8 cellular contexts compared by ENCODE assay signal in genomic region chr2:72148975-72149555, GRCh38. TPM values are rescaled to one million over a fixed set of nuclear protein-coding genes. Genes with fewer than 3 reads are reported as not detected.
DNase-seq lines count a peak whose midpoint lies in the region; ATAC-seq and TF ChIP-seq lines count a peak whose summit lies in the region.

No MANE protein-coding gene starts in this region.

- H3K27me3 ChIP-seq in AG04450 (ENCODE audit: control insufficient read depth, insufficient read depth, low read length) (peaks cover 82% of the 10 kb centered on the region), HAP-1 (ENCODE audit: low read depth) (peaks cover 12% of the 10 kb centered on the region)

- no peaks in the 10 kb centered on the region for H3K9me3 Mint-ChIP-seq in activated CD4-positive, alpha-beta memory T cell treated with anti-CD3 and anti-CD28 coated beads for 36 hours
- peaks cover 6% of the 10 kb centered on the region for H3K9me3 Mint-ChIP-seq in nephron progenitor cell

- peaks cover 59% of the 10 kb centered on the region for H3K27me3 Mint-ChIP-seq in activated CD4-positive, alpha-beta memory T cell treated with anti-CD3 and anti-CD28 coated beads for 36 hours
- peaks cover 95% of the 10 kb centered on the region for H3K27me3 Mint-ChIP-seq in nephron progenitor cell (ENCODE audit: low read depth, poor library complexity)

- DNase-seq in AG04450 (ENCODE audit: low read depth, low spot score) (no peak), HAP-1 (ENCODE audit: low spot score in 2 of 2) (peak; percentile 33 to 62), fibroblast of villous mesenchyme (ENCODE audit: low read depth) (peak; percentile 17), nephron progenitor cell (peak; percentile 63)
- peak; percentile 43 for DNase-seq in activated CD4-positive, alpha-beta memory T cell treated with anti-CD3 and anti-CD28 coated beads for 36 hours

- H3K36me3 ChIP-seq in HAP-1 (replicated peaks): no peaks in the 10 kb centered on the region

- H3K36me3 Mint-ChIP-seq in activated CD4-positive, alpha-beta memory T cell treated with anti-CD3 and anti-CD28 coated beads for 36 hours: peaks cover 1% of the 10 kb centered on the region
- no peaks in the 10 kb centered on the region for H3K36me3 Mint-ChIP-seq in nephron progenitor cell (ENCODE audit: low read depth)

- intact Hi-C loops in activated CD4-positive, alpha-beta memory T cell treated with anti-CD3 and anti-CD28 coated beads for 36 hours (cut with micrococcal nuclease): loop anchor here (5.0 to 10.0 kb wide), 2 partner anchors 596 to 768 kb away; partner anchors contain the start of gene EMX1

- TF ChIP-seq CTCF in AG04450 (IDR thresholded peaks at IDR 0.05; ENCODE audit: low read depth, low read length): no peak
- TF ChIP-seq CTCF in fibroblast of villous mesenchyme (IDR thresholded peaks at IDR 0.05; ENCODE audit: insufficient read depth, low read depth, low read length): no peak
- TF ChIP-seq CTCF in nephron progenitor cell (IDR thresholded peaks at IDR 0.05): no peak

- H3K4me3 ChIP-seq in AG04450 (ENCODE audit: low read depth, low read length) (peak overlapping the region; percentile 55), HAP-1 (peak overlapping the region; percentile 33), fibroblast of villous mesenchyme (ENCODE audit: low read depth, low read length) (peak overlapping the region; percentile 61)

- H3K27ac Mint-ChIP-seq in activated CD4-positive, alpha-beta memory T cell treated with anti-CD3 and anti-CD28 coated beads for 36 hours: no peak overlapping the region
- H3K27ac Mint-ChIP-seq in nephron progenitor cell: no peak overlapping the region

- no peak overlapping the region for H3K27ac ChIP-seq in AG04450 (ENCODE audit: low read depth, low read length)

- ATAC-seq in GM18909 (IDR thresholded peaks at IDR 0.05; ENCODE audit: poor library complexity, unreplicated experiment) (no peak), GM19467 (IDR thresholded peaks at IDR 0.05; ENCODE audit: unreplicated experiment) (no peak), GM21423 (IDR thresholded peaks at IDR 0.05; ENCODE audit: unreplicated experiment) (no peak)

- in situ Hi-C loops in HAP-1 (cut with MboI; ENCODE audit: low sequenced_read_pairs): no loop called here

- CTCF ChIA-PET in AG04450 (lab: Charles Lee): interaction anchor here (0.5 to 5.1 kb wide), 11 partner anchors 11 to 603 kb away, joined by 3 to 60 read pairs (median 4); no protein-coding TSS in a partner anchor
- CTCF ChIA-PET in activated CD4-positive, alpha-beta memory T cell treated with anti-CD3 and anti-CD28 coated beads for 36 hours (lab: Charles Lee): interaction anchor here (1.5 to 3.2 kb wide), 4 partner anchors 11 to 602 kb away, joined by 3 to 23 read pairs (median 6); no protein-coding TSS in a partner anchor

- H3K9me3 ChIP-seq in AG04450 (ENCODE audit: control insufficient read depth, insufficient read depth, low read length) (peaks cover 16% of the 10 kb centered on the region), HAP-1 (no peaks in the 10 kb centered on the region)

- peak overlapping the region; percentile 62 for H3K4me3 Mint-ChIP-seq in activated CD4-positive, alpha-beta memory T cell treated with anti-CD3 and anti-CD28 coated beads for 36 hours
- H3K4me3 Mint-ChIP-seq in nephron progenitor cell: peak overlapping the region; percentile 83

- peaks cover 38% of the 10 kb centered on the region for H3K4me1 Mint-ChIP-seq in activated CD4-positive, alpha-beta memory T cell treated with anti-CD3 and anti-CD28 coated beads for 36 hours (ENCODE audit: low read depth)
- H3K4me1 Mint-ChIP-seq in nephron progenitor cell: peaks cover 45% of the 10 kb centered on the region

- POLR2A ChIA-PET in AG04450 (lab: Yijun Ruan, JAX): interaction anchor here (0.6 kb wide), 3 partner anchors 69 to 347 kb away, joined by 4 to 5 read pairs (median 5); no protein-coding TSS in a partner anchor
- POLR2A ChIA-PET in activated CD4-positive, alpha-beta memory T cell treated with anti-CD3 and anti-CD28 coated beads for 36 hours (lab: Charles Lee): interaction anchor here (0.6 kb wide), 1 partner anchor 873 kb away, joined by 3 read pairs; no protein-coding TSS in a partner anchor

- H3K4me1 ChIP-seq in HAP-1: peaks cover 6% of the 10 kb centered on the region

RNA-seq across cellular contexts. Expression of gene CYP26B1, which starts 1.4 kb away (rescaled TPM):
- 0.01 and 0.04 TPM in 2 replicates for polyA plus RNA-seq in AG04450 (2011; rRNA removed)
- 0.09 and 0.32 TPM in 2 replicates for polyA minus RNA-seq in AG04450 (2011; rRNA and poly(A)+ RNA removed)
- total RNA-seq in activated CD4-positive, alpha-beta memory T cell treated with anti-CD3 and anti-CD28 coated beads for 36 hours: not detected
- under 0.01 and 0.43 TPM in 2 replicates for total RNA-seq in fibroblast of villous mesenchyme
